ENCODE assay signal across 1 cellular context in the genomic region with DNA sequence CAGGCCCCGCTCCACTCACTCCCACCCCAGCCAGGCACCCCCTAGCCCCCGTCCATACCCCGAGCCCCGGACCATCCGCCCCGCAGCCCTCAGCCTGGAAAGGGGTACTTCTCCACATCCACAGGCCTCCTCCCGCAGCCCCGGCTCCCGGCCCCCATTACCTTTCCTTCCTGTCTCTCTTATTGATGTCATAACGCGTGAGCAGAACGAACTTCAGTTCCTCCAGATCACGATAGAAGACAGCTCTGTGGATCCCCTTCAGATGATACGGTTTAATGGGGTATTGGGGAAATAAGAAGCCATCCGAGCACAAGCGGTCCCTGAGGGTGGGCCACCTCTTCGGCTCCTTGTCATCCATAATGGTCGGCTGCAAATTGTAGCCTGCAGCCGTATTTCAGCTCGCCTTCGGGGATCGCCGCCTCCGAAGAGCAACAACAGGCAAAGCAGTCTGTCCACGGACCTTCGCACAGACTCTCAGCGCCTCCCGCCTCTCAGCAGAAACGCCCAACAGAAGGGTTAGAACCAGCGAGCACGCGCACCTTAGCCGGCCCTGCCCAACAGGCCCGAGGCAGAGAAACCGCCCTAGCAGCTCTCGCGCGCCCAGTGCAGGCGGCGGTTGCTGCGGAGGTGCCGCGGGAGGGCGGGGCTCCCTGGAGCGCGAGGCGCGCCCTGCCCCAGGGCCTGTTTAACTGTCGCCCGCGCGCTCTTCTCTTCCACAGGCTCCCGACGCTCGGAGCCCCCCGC.
TF ChIP-seq lines count a peak whose summit lies in the region.
"Not testable (repeated sequence)": the region's sequence is repeated elsewhere in the genome, so short reads cannot be mapped to it uniquely, and the experiment has no call there.

ANKRD36C (minus strand) TSS at position 474 of the 744 bp plus-strand sequence; CDS start at position 358, 116 bp downstream.

TF ChIP-seq in K562, 482 proteins besides CTCF, POLR2A, EP300 and RAD21 (continued from another document):
- TF ChIP-seq FOXK2 (conservative IDR thresholded peaks at IDR 0.05 in 1 of 2, IDR thresholded peaks at IDR 0.05 in 1 of 2; ENCODE audit: low read depth in 2 of 2) (peak in 1 of 2 experiments; percentile 50; a peak in 1 of 4 replicates), SUPT5H (IDR thresholded peaks at IDR 0.05) (peak; percentile 65), CTBP1 (IDR thresholded peaks at IDR 0.05; ENCODE audit: borderline replicate concordance) (0 out of 2 replicates have a peak, but pooled peaks have one; percentile 23), ATF1 (tag; IDR thresholded peaks at IDR 0.05) (peak; percentile 21; the same call in 1 of the 2 replicates), DPF2 (IDR thresholded peaks at IDR 0.05) (0 out of 2 replicates have a peak, but pooled peaks have one; percentile 15), L3MBTL2 (IDR thresholded peaks at IDR 0.05) (0 out of 2 replicates have a peak, but pooled peaks have one; percentile 50), NRF1 (conservative IDR thresholded peaks at IDR 0.05 in 1 of 2, IDR thresholded peaks at IDR 0.05 in 1 of 2) (peak; percentile 87 to 89), EP400 (IDR thresholded peaks at IDR 0.05) (peak; percentile 65), HDAC2 (IDR thresholded peaks at IDR 0.05) (0 out of 2 replicates have a peak, but pooled peaks have one; percentile 33), TFAP4 (CRISPR knock-in tag; IDR thresholded peaks at IDR 0.05; ENCODE audit: borderline replicate concordance) (peak; percentile 52; the same call in 1 of the 2 replicates), CXXC5 (CRISPR knock-in tag; IDR thresholded peaks at IDR 0.05) (peak; percentile 38; the same call in 1 of the 2 replicates), HDAC1 (IDR thresholded peaks at IDR 0.05) (0 out of 4 replicates have a peak, but pooled peaks of 1 of the 2 experiments have one; percentile 8), PHF8 (IDR thresholded peaks at IDR 0.05; ENCODE audit: borderline replicate concordance, low read length) (peak; percentile 61; the same call in 1 of the 2 replicates), MNT (conservative IDR thresholded peaks at IDR 0.05) (peak; percentile 37 to 59; a peak in 3 of 4 replicates), TOE1 (IDR thresholded peaks at IDR 0.05; ENCODE audit: borderline replicate concordance) (0 out of 2 replicates have a peak, but pooled peaks have one; percentile 15), ATF7 (IDR thresholded peaks at IDR 0.05) (0 out of 2 replicates have a peak, but pooled peaks have one; percentile 18)
- TF ChIP-seq, protein P1, sequence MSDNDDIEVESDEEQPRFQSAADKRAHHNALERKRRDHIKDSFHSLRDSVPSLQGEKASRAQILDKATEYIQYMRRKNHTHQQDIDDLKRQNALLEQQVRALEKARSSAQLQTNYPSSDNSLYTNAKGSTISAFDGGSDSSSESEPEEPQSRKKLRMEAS (CRISPR knock-in tag; IDR thresholded peaks at IDR 0.05), result peak; percentile 54; the same call in 1 of the 2 replicates
- TF ChIP-seq, protein P2, sequence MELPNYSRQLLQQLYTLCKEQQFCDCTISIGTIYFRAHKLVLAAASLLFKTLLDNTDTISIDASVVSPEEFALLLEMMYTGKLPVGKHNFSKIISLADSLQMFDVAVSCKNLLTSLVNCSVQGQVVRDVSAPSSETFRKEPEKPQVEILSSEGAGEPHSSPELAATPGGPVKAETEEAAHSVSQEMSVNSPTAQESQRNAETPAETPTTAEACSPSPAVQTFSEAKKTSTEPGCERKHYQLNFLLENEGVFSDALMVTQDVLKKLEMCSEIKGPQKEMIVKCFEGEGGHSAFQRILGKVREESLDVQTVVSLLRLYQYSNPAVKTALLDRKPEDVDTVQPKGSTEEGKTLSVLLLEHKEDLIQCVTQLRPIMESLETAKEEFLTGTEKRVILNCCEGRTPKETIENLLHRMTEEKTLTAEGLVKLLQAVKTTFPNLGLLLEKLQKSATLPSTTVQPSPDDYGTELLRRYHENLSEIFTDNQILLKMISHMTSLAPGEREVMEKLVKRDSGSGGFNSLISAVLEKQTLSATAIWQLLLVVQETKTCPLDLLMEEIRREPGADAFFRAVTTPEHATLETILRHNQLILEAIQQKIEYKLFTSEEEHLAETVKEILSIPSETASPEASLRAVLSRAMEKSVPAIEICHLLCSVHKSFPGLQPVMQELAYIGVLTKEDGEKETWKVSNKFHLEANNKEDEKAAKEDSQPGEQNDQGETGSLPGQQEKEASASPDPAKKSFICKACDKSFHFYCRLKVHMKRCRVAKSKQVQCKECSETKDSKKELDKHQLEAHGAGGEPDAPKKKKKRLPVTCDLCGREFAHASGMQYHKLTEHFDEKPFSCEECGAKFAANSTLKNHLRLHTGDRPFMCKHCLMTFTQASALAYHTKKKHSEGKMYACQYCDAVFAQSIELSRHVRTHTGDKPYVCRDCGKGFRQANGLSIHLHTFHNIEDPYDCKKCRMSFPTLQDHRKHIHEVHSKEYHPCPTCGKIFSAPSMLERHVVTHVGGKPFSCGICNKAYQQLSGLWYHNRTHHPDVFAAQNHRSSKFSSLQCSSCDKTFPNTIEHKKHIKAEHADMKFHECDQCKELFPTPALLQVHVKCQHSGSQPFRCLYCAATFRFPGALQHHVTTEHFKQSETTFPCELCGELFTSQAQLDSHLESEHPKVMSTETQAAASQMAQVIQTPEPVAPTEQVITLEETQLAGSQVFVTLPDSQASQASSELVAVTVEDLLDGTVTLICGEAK (IDR thresholded peaks at IDR 0.05), result peak; percentile 36; the same call in 1 of the 2 replicates
- TF ChIP-seq, protein P2 (CRISPR knock-in tag; IDR thresholded peaks at IDR 0.05), result not testable (repeated sequence)
- TF ChIP-seq ATF1 (CRISPR knock-in tag; IDR thresholded peaks at IDR 0.05); TOE1 (CRISPR knock-in tag; IDR thresholded peaks at IDR 0.05; ENCODE audit: borderline replicate concordance, low read depth): not testable (repeated sequence)
- TF ChIP-seq, protein P3, sequence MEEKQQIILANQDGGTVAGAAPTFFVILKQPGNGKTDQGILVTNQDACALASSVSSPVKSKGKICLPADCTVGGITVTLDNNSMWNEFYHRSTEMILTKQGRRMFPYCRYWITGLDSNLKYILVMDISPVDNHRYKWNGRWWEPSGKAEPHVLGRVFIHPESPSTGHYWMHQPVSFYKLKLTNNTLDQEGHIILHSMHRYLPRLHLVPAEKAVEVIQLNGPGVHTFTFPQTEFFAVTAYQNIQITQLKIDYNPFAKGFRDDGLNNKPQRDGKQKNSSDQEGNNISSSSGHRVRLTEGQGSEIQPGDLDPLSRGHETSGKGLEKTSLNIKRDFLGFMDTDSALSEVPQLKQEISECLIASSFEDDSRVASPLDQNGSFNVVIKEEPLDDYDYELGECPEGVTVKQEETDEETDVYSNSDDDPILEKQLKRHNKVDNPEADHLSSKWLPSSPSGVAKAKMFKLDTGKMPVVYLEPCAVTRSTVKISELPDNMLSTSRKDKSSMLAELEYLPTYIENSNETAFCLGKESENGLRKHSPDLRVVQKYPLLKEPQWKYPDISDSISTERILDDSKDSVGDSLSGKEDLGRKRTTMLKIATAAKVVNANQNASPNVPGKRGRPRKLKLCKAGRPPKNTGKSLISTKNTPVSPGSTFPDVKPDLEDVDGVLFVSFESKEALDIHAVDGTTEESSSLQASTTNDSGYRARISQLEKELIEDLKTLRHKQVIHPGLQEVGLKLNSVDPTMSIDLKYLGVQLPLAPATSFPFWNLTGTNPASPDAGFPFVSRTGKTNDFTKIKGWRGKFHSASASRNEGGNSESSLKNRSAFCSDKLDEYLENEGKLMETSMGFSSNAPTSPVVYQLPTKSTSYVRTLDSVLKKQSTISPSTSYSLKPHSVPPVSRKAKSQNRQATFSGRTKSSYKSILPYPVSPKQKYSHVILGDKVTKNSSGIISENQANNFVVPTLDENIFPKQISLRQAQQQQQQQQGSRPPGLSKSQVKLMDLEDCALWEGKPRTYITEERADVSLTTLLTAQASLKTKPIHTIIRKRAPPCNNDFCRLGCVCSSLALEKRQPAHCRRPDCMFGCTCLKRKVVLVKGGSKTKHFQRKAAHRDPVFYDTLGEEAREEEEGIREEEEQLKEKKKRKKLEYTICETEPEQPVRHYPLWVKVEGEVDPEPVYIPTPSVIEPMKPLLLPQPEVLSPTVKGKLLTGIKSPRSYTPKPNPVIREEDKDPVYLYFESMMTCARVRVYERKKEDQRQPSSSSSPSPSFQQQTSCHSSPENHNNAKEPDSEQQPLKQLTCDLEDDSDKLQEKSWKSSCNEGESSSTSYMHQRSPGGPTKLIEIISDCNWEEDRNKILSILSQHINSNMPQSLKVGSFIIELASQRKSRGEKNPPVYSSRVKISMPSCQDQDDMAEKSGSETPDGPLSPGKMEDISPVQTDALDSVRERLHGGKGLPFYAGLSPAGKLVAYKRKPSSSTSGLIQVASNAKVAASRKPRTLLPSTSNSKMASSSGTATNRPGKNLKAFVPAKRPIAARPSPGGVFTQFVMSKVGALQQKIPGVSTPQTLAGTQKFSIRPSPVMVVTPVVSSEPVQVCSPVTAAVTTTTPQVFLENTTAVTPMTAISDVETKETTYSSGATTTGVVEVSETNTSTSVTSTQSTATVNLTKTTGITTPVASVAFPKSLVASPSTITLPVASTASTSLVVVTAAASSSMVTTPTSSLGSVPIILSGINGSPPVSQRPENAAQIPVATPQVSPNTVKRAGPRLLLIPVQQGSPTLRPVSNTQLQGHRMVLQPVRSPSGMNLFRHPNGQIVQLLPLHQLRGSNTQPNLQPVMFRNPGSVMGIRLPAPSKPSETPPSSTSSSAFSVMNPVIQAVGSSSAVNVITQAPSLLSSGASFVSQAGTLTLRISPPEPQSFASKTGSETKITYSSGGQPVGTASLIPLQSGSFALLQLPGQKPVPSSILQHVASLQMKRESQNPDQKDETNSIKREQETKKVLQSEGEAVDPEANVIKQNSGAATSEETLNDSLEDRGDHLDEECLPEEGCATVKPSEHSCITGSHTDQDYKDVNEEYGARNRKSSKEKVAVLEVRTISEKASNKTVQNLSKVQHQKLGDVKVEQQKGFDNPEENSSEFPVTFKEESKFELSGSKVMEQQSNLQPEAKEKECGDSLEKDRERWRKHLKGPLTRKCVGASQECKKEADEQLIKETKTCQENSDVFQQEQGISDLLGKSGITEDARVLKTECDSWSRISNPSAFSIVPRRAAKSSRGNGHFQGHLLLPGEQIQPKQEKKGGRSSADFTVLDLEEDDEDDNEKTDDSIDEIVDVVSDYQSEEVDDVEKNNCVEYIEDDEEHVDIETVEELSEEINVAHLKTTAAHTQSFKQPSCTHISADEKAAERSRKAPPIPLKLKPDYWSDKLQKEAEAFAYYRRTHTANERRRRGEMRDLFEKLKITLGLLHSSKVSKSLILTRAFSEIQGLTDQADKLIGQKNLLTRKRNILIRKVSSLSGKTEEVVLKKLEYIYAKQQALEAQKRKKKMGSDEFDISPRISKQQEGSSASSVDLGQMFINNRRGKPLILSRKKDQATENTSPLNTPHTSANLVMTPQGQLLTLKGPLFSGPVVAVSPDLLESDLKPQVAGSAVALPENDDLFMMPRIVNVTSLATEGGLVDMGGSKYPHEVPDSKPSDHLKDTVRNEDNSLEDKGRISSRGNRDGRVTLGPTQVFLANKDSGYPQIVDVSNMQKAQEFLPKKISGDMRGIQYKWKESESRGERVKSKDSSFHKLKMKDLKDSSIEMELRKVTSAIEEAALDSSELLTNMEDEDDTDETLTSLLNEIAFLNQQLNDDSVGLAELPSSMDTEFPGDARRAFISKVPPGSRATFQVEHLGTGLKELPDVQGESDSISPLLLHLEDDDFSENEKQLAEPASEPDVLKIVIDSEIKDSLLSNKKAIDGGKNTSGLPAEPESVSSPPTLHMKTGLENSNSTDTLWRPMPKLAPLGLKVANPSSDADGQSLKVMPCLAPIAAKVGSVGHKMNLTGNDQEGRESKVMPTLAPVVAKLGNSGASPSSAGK (IDR thresholded peaks at IDR 0.05), result peak; percentile 66
